ENCODE assay signal across 17 cellular contexts in genomic region chr15:58489693-58490404, GRCh38.
"Had no signal": no experiment of that assay in that cellular context is flagged by ENCODE, and none has a peak within 500 bp of the region (broad histone marks: within the 10 kb centered on the region; RNA-seq: fewer than 3 reads in every experiment).

No MANE protein-coding gene starts in this region.

- DNase-seq: activated CD4-positive, alpha-beta T cell treated with anti-CD3 and anti-CD28 coated beads for 36 hours; activated CD4-positive, alpha-beta T cell treated with anti-CD3 and anti-CD28 coated beads, Interleukin-2, amount 50 U/mL, for 48 hours; activated naive CD8-positive, alpha-beta T cell treated with anti-CD3 and anti-CD28 coated beads for 36 hours; activated T-cell treated with anti-CD3 and anti-CD28 coated beads for 4 hours; amniotic stem cell; effector CD4-positive, alpha-beta T cell; mesendoderm; naive thymus-derived CD8-positive, alpha-beta T cell; ovary; sigmoid colon; stimulated activated CD8-positive, alpha-beta memory T cell treated with anti-CD3 and anti-CD28 coated beads, Interleukin-4, amount 100 ng/mL, for 48 hours; stimulated activated naive CD4-positive, alpha-beta T cell; tibial artery had no signal

- H3K4me1 ChIP-seq: sigmoid colon had no signal

- H3K27me3 ChIP-seq: body of pancreas, ovary, sigmoid colon, tibial artery had no signal

- H3K9me3 ChIP-seq: ovary, sigmoid colon, tibial artery had no signal

- H3K4me3 ChIP-seq: body of pancreas, coronary artery, ovary, sigmoid colon, tibial artery had no signal

- ATAC-seq: activated CD4-positive, alpha-beta T cell treated with anti-CD3 and anti-CD28 coated beads for 36 hours; naive thymus-derived CD8-positive, alpha-beta T cell had no signal

- H3K27ac ChIP-seq: coronary artery, ovary, sigmoid colon, tibial artery had no signal

- FAIRE-seq: TTC549, urothelium cell line had no signal

- H3K36me3 ChIP-seq: ovary, sigmoid colon, tibial artery had no signal
